Comparison of ENCODE assay signal across 31 cellular contexts in the genomic region with DNA sequence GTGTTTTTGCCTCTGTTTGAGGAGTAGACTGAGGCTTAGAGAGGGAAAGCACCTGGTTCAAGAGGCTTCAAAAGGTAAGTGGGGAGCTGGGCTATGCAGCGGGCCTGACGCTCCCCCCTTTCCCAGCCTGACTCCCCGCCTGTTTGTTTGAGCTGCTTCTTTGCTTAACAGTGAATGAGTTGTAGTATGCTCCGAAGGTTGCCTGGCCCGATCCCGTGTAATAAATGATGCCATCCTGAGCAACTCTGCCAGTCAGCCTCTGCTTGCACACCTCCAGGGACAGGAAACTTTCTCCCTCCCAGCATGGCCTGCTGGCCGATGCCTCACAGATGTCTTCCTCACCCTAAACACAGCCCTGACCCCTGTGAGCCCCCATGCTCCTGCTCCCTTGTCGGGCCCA.
"Had no signal": no experiment of that assay in that cellular context is flagged by ENCODE, and none has a peak within 500 bp of the region (broad histone marks: within the 10 kb centered on the region; RNA-seq: fewer than 3 reads in every experiment).

No MANE protein-coding gene starts in this region.

- H3K4me1 ChIP-seq: prostate gland, sigmoid colon had no signal

- H3K9me3 Mint-ChIP-seq: nephron; stimulated activated memory B cell treated with anti-CD40 and anti-IgM and Interleukin-4, amounts not matched to agents 10 μg/mL and 1 μg/mL and 100 μg/mL, for 72 hours; type B pancreatic cell had no signal

- H3K4me3 ChIP-seq: coronary artery, esophagus squamous epithelium, prostate gland, right atrium auricular region, sigmoid colon, testis, tibial artery had no signal

- H3K27me3 ChIP-seq: testis had no signal

- DNase-seq: dermis blood vessel endothelial cell; effector memory CD4-positive, alpha-beta T cell; erythroblast; esophagus squamous epithelium; foreskin melanocyte; glutamatergic neuron; hypothalamus; immature natural killer cell; islet precursor cell; kidney glomerular epithelial cell; left colon; mammary epithelial cell; mesendoderm; midbrain; naive thymus-derived CD4-positive, alpha-beta T cell; nucleus accumbens; sigmoid colon; stimulated activated CD4-positive, alpha-beta T cell treated with anti-CD3 and anti-CD28 coated beads, Interleukin-2, amount 100 ng/mL, for 24 hours; stimulated activated CD4-positive, alpha-beta T cell treated with anti-CD3 and anti-CD28 coated beads, Interleukin-4, amount 100 ng/mL, for 24 hours; stimulated activated naive CD8-positive, alpha-beta T cell treated with anti-CD3 and anti-CD28 coated beads, Interleukin-15, Interleukin-2, amounts not matched to agents 100 U/mL and 50 U/mL, for 24 hours; substantia nigra; testis; tibial artery had no signal

- H3K36me3 Mint-ChIP-seq: immature natural killer cell; naive thymus-derived CD4-positive, alpha-beta T cell; stimulated activated memory B cell treated with anti-CD40 and anti-IgM and Interleukin-4, amounts not matched to agents 10 μg/mL and 1 μg/mL and 100 μg/mL, for 72 hours; type B pancreatic cell had no signal

- H3K27ac ChIP-seq: coronary artery, esophagus squamous epithelium, prostate gland, right atrium auricular region, sigmoid colon, testis, tibial artery had no signal

- FAIRE-seq: endometrium, urothelium cell line had no signal

- H3K36me3 ChIP-seq: esophagus squamous epithelium, prostate gland, right atrium auricular region, sigmoid colon, tibial artery had no signal

- ATAC-seq: left colon; naive thymus-derived CD4-positive, alpha-beta T cell; stimulated activated memory B cell treated with anti-CD40 and anti-IgM and Interleukin-4, amounts not matched to agents 10 μg/mL and 1 μg/mL and 100 μg/mL, for 72 hours; stimulated activated naive CD8-positive, alpha-beta T cell treated with anti-CD3 and anti-CD28 coated beads, Interleukin-15, Interleukin-2, amounts not matched to agents 100 U/mL and 50 U/mL, for 24 hours had no signal

- H3K9me3 ChIP-seq: esophagus squamous epithelium, prostate gland, right atrium auricular region, sigmoid colon, testis, tibial artery had no signal

- H3K27ac Mint-ChIP-seq: naive thymus-derived CD4-positive, alpha-beta T cell; nephron; stimulated activated memory B cell treated with anti-CD40 and anti-IgM and Interleukin-4, amounts not matched to agents 10 μg/mL and 1 μg/mL and 100 μg/mL, for 72 hours; type B pancreatic cell had no signal
